1 cellular context compared by ENCODE assay signal in genomic region chr1:147266381-147266780, GRCh38.
TF ChIP-seq lines count a peak whose summit lies in the region.

No MANE protein-coding gene starts in this region.

TF ChIP-seq in A549, 52 proteins besides CTCF, POLR2A, EP300 and RAD21 (continued from another document):
- TF ChIP-seq E2F6 (IDR thresholded peaks at IDR 0.05; ENCODE audit: borderline replicate concordance, low read depth) (no peak), FOSB (CRISPR knock-in tag; IDR thresholded peaks at IDR 0.05) (no peak), MAZ (IDR thresholded peaks at IDR 0.05; ENCODE audit: borderline replicate concordance, low read depth, low read length) (no peak), ZC3H11A (IDR thresholded peaks at IDR 0.05) (no peak), HMGXB4 (CRISPR knock-in tag; IDR thresholded peaks at IDR 0.05; ENCODE audit: borderline replicate concordance) (no peak)
- TF ChIP-seq, protein P1, sequence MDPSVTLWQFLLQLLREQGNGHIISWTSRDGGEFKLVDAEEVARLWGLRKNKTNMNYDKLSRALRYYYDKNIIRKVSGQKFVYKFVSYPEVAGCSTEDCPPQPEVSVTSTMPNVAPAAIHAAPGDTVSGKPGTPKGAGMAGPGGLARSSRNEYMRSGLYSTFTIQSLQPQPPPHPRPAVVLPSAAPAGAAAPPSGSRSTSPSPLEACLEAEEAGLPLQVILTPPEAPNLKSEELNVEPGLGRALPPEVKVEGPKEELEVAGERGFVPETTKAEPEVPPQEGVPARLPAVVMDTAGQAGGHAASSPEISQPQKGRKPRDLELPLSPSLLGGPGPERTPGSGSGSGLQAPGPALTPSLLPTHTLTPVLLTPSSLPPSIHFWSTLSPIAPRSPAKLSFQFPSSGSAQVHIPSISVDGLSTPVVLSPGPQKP (IDR thresholded peaks at IDR 0.05; ENCODE audit: low read depth, low read length), result no peak
